ENCODE assay signal across 19 cellular contexts in the genomic region with DNA sequence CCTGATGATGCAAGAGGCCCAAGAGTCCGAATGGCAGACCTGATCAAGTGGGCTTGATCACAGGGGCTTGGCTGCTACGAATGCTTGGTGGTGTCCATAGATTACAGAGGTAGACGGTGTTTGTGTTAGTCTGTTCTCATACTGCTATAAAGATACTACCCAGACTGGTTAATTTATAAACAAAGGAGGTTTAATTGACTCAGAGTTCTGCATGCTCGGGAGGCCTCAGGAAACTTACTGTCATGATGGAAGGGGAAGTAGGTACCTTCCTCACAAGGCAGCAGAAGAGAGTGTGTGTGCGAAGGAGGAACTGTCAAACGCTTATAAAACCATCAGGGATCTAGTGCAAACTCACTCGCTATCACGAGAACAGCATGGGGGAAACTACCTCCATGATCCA.
DNase-seq lines count a peak whose midpoint lies in the region; ATAC-seq and TF ChIP-seq lines count a peak whose summit lies in the region.
"Had no signal": no experiment of that assay in that cellular context is flagged by ENCODE, and none has a peak within 500 bp of the region (broad histone marks: within the 10 kb centered on the region; RNA-seq: fewer than 3 reads in every experiment).

No MANE protein-coding gene starts in this region.

- H3K27me3 ChIP-seq in Karpas-422 (ENCODE audit: low read length) (no peaks in the 10 kb centered on the region), OCI-LY3 (ENCODE audit: low read depth, low read length) (no peaks in the 10 kb centered on the region), upper lobe of right lung (no peaks in the 10 kb centered on the region)
- H3K27me3 ChIP-seq: colonic mucosa, heart left ventricle, thyroid gland had no signal

- H3K36me3 ChIP-seq in Karpas-422 (ENCODE audit: insufficient read depth, low read length) (no peaks in the 10 kb centered on the region), OCI-LY3 (replicated peaks; ENCODE audit: low read depth, low read length) (no peaks in the 10 kb centered on the region), upper lobe of right lung (no peaks in the 10 kb centered on the region)
- H3K36me3 ChIP-seq: colonic mucosa, heart left ventricle, thyroid gland had no signal

- H4K20me1 ChIP-seq in Karpas-422 (ENCODE audit: insufficient read depth, low read depth, low read length) (no peaks in the 10 kb centered on the region), OCI-LY3 (ENCODE audit: insufficient read depth, low read length) (no peaks in the 10 kb centered on the region)

- intact Hi-C loops in upper lobe of right lung (cut with DNase I): no loop called here

- peak; percentile 52 for DNase-seq in Karpas-422
- peak; percentile 57 for DNase-seq in fibroblast of villous mesenchyme (ENCODE audit: low read depth)
- no peak for DNase-seq in upper lobe of right lung
- no peak for DNase-seq in cortex of kidney (lab: John Stamatoyannopoulos, UW)
- DNase-seq: activated T-cell treated with anti-CD3 and anti-CD28 coated beads, Interleukin-2, amount 50 U/mL, for 72 hours; Caco-2; colonic mucosa; heart left ventricle; NCI-H1930; NCI-H446; right cardiac atrium; SHP77; stimulated activated naive CD4-positive, alpha-beta T cell; T-helper 2 cell; thyroid gland had no signal

- H2AFZ ChIP-seq in Karpas-422 (ENCODE audit: low read length) (no peak overlapping the region), OCI-LY3 (ENCODE audit: low read depth, low read length) (peak overlapping the region; percentile 46; the same call in 1 of the 2 replicates)

- H3K79me2 ChIP-seq in Karpas-422 (ENCODE audit: low read length): no peaks in the 10 kb centered on the region
- H3K79me2 ChIP-seq in OCI-LY3 (ENCODE audit: low read length): no peaks in the 10 kb centered on the region

- H3K4me3 ChIP-seq in Karpas-422 (ENCODE audit: low read length) (no peak overlapping the region), OCI-LY3 (ENCODE audit: low read length) (0 out of 2 replicates have a peak overlapping the region, but pooled peaks have one; percentile 26), fibroblast of villous mesenchyme (ENCODE audit: low read depth, low read length) (no peak overlapping the region), upper lobe of right lung (no peak overlapping the region)
- H3K4me3 ChIP-seq: colonic mucosa, heart left ventricle, thyroid gland had no signal

- peak; percentile 69 for ATAC-seq in upper lobe of right lung
- ATAC-seq in GM21447 (IDR thresholded peaks at IDR 0.05; ENCODE audit: unreplicated experiment): no peak
- ATAC-seq in HG03432 (IDR thresholded peaks at IDR 0.05; ENCODE audit: unreplicated experiment): no peak
- ATAC-seq: activated CD4-positive, CD25-positive, alpha-beta regulatory T cell treated with anti-CD3 and anti-CD28 coated beads, Interleukin-2, amount 50 U/mL, for 24 hours; activated T-cell treated with anti-CD3 and anti-CD28 coated beads, Interleukin-2, amount 50 U/mL, for 72 hours; right cardiac atrium had no signal

- H3K9me3 ChIP-seq in Karpas-422 (ENCODE audit: low read length): no peaks in the 10 kb centered on the region
- no peaks in the 10 kb centered on the region for H3K9me3 ChIP-seq in OCI-LY3 (ENCODE audit: insufficient read depth, low read length)
- H3K9me3 ChIP-seq in upper lobe of right lung: no peaks in the 10 kb centered on the region
- H3K9me3 ChIP-seq: Caco-2, colonic mucosa, heart left ventricle, thyroid gland had no signal

- H3K4me1 ChIP-seq in Karpas-422 (ENCODE audit: low read length) (peaks cover 8% of the 10 kb centered on the region), OCI-LY3 (ENCODE audit: low read length) (peaks cover 15% of the 10 kb centered on the region), upper lobe of right lung (peaks cover 34% of the 10 kb centered on the region)
- H3K4me1 ChIP-seq: colonic mucosa had no signal

- H3K4me2 ChIP-seq in Karpas-422 (ENCODE audit: low read depth, low read length, poor library complexity, severe bottlenecking) (no peak overlapping the region), OCI-LY3 (ENCODE audit: low read length) (peak overlapping the region; percentile 44)

- H3K27ac ChIP-seq in Karpas-422 (ENCODE audit: low read length) (no peak overlapping the region), OCI-LY3 (ENCODE audit: low read length) (peak overlapping the region; percentile 34; the same call in 1 of the 2 replicates), upper lobe of right lung (no peak overlapping the region)
- H3K27ac ChIP-seq: colonic mucosa, thyroid gland had no signal

- TF ChIP-seq CTCF in OCI-LY3 (IDR thresholded peaks at IDR 0.05; ENCODE audit: low read depth, low read length): no peak
- no peak for TF ChIP-seq CTCF in fibroblast of villous mesenchyme (IDR thresholded peaks at IDR 0.05; ENCODE audit: insufficient read depth, low read depth, low read length)
- no peak for TF ChIP-seq CTCF in upper lobe of right lung (IDR thresholded peaks at IDR 0.05)

- H3K9me2 ChIP-seq in Karpas-422 (replicated peaks; ENCODE audit: insufficient read depth, low read length): no peaks in the 10 kb centered on the region; the same call in 1 of the 2 replicates

- H3K9ac ChIP-seq in Karpas-422 (ENCODE audit: low read length) (no peak overlapping the region), OCI-LY3 (ENCODE audit: low read length) (no peak overlapping the region; the same call in 1 of the 2 replicates)

Comparison
In these comparisons a context has a peak if more than half of its experiments do, and no peak if none do; other contexts are left out.
1. DNase-seq: peak in Karpas-422 (single experiment) and fibroblast of villous mesenchyme (single experiment); none in upper lobe of right lung (single experiment) and cortex of kidney (single experiment).